Comparison of ENCODE assay signal across 10 cellular contexts in the genomic region with DNA sequence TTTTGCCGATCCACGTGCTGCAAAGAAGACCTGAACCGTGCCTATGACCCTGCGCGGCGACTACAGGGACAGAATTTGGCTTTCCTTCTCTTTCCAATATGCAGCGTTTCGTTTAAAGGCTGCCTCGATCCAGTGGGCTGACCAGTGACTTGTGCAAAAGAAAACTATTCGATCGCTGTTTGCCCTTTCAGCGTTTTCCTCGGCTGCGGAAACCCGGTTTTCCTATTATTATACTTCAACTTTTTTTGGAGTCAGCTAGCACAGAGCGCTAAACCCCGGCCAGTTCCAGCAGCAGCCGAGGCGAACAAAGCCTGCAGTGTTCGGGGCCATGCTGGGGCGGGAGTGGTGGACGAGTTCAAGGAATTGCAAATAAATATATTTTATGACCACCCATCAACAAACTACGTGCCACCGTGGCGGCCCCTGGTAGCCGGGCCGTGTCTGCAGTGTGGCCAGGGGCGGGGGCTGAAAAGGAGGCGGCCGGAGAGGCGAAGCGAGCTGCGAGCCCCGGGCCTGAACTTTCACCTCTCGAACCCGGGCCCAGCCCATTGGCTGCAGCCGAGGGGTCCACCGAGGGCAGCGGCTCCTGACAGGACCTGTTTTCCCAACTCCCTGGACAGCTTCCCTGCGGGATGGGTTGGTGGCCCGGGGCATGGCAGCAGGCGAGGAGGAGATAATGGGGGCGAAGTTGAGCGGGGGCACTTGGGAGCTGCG.
DNase-seq lines count a peak whose midpoint lies in the region; ATAC-seq and TF ChIP-seq lines count a peak whose summit lies in the region.
"Had no signal": no experiment of that assay in that cellular context is flagged by ENCODE, and none has a peak within 500 bp of the region (broad histone marks: within the 10 kb centered on the region; RNA-seq: fewer than 3 reads in every experiment).

No MANE protein-coding gene starts in this region.

- H3K79me2 ChIP-seq in neural cell (replicated peaks; ENCODE audit: insufficient read depth, low read length): no peaks in the 10 kb centered on the region

- H3K9me3 Mint-ChIP-seq in effector memory CD8-positive, alpha-beta T cell: no peaks in the 10 kb centered on the region
- no peaks in the 10 kb centered on the region for H3K9me3 Mint-ChIP-seq in natural killer cell treated with Interleukin-12 subunit alpha and Interleukin-12 subunit beta and Interleukin-15 and Interleukin-18, amount 100 ng/mL, for 72 hours
- H3K9me3 Mint-ChIP-seq: activated T-helper 1 cell treated with anti-CD3 and anti-CD28 coated beads, Interleukin-12 subunit alpha, Interleukin-12 subunit beta, Interleukin-2, Interleukin-4 antibody, amounts not matched to agents 30 ng/mL and 10 ng/mL and 1 ng/mL, durations not matched to agents 14 hours and 24 hours and 36 hours had no signal

- H3K27me3 Mint-ChIP-seq in effector memory CD8-positive, alpha-beta T cell: peaks cover 83 to 85% of the 10 kb centered on the region in 2 donors
- H3K27me3 Mint-ChIP-seq in natural killer cell treated with Interleukin-12 subunit alpha and Interleukin-12 subunit beta and Interleukin-15 and Interleukin-18, amount 100 ng/mL, for 72 hours: peaks cover 51 to 76% of the 10 kb centered on the region in 2 donors

- peaks cover 6% of the 10 kb centered on the region for H3K9me3 ChIP-seq in AG04450 (ENCODE audit: control insufficient read depth, insufficient read depth, low read length)
- H3K9me3 ChIP-seq in neural cell (ENCODE audit: low read length): no peaks in the 10 kb centered on the region
- H3K9me3 ChIP-seq in BE2C: no peaks in the 10 kb centered on the region

- H4K20me1 ChIP-seq in neural cell (ENCODE audit: insufficient read depth): no peaks in the 10 kb centered on the region

- no peak overlapping the region for H3K4me2 ChIP-seq in neural cell (ENCODE audit: low read length)

- peaks cover 6% of the 10 kb centered on the region for H3F3A ChIP-seq in neural cell (ENCODE audit: insufficient read depth, low read length, poor library complexity, severe bottlenecking)

- H3K27ac Mint-ChIP-seq in effector memory CD8-positive, alpha-beta T cell: no peak overlapping the region
- no peak overlapping the region for H3K27ac Mint-ChIP-seq in natural killer cell treated with Interleukin-12 subunit alpha and Interleukin-12 subunit beta and Interleukin-15 and Interleukin-18, amount 100 ng/mL, for 72 hours

- TF ChIP-seq CTCF in AG04450 (IDR thresholded peaks at IDR 0.05; ENCODE audit: low read depth, low read length) (no peak), foreskin fibroblast (IDR thresholded peaks at IDR 0.05; ENCODE audit: low read depth, low read length) (no peak), neural cell (IDR thresholded peaks at IDR 0.05; ENCODE audit: poor library complexity, severe bottlenecking) (no peak), BE2C (IDR thresholded peaks at IDR 0.05; ENCODE audit: low read depth, low read length) (no peak)

- no peaks in the 10 kb centered on the region for H3K36me3 ChIP-seq in neural cell (ENCODE audit: insufficient read depth, low read length)
- no peaks in the 10 kb centered on the region for H3K36me3 ChIP-seq in BE2C

- TF ChIP-seq RAD21 in neural cell (conservative IDR thresholded peaks at IDR 0.05): no peak

- no peak for TF ChIP-seq EP300 in neural cell (conservative IDR thresholded peaks at IDR 0.05; ENCODE audit: poor library complexity, severe bottlenecking)

- DNase-seq in AG04450 (ENCODE audit: low read depth, low spot score) (no peak), M059J (ENCODE audit: low read depth) (peak; percentile 20), foreskin fibroblast (peak in 1 of 2 donors; percentile 57), BE2C (no peak), NCI-H1105 (lab: John Stamatoyannopoulos, UW) (no peak)
- no peak for DNase-seq in effector memory CD8-positive, alpha-beta T cell
- no peak for DNase-seq in natural killer cell treated with Interleukin-12 subunit alpha and Interleukin-12 subunit beta and Interleukin-15 and Interleukin-18, amount 100 ng/mL, for 72 hours (ENCODE audit: low spot score)

- H3K36me3 Mint-ChIP-seq in effector memory CD8-positive, alpha-beta T cell (ENCODE audit: insufficient read depth): peaks cover 9% of the 10 kb centered on the region
- H3K36me3 Mint-ChIP-seq in natural killer cell treated with Interleukin-12 subunit alpha and Interleukin-12 subunit beta and Interleukin-15 and Interleukin-18, amount 100 ng/mL, for 72 hours: no peaks in the 10 kb centered on the region

- H3K27ac ChIP-seq in AG04450 (ENCODE audit: low read depth, low read length) (no peak overlapping the region), neural cell (ENCODE audit: low read length) (no peak overlapping the region)

- no peaks in the 10 kb centered on the region for H3K4me1 ChIP-seq in BE2C

- CTCF ChIA-PET in AG04450 (lab: Charles Lee): interaction anchor here (1.2 to 1.9 kb wide), 3 partner anchors 456 to 1769 kb away, joined by 3 to 5 read pairs (median 4); no protein-coding TSS in a partner anchor

- H3K4me3 Mint-ChIP-seq in effector memory CD8-positive, alpha-beta T cell: peak overlapping the region in 1 of 2 donors; percentile 54
- H3K4me3 Mint-ChIP-seq in natural killer cell treated with Interleukin-12 subunit alpha and Interleukin-12 subunit beta and Interleukin-15 and Interleukin-18, amount 100 ng/mL, for 72 hours: no peak overlapping the region

- H2AFZ ChIP-seq in neural cell (ENCODE audit: low read depth, low read length): no peak overlapping the region

- ATAC-seq in effector memory CD8-positive, alpha-beta T cell (replicated peaks): no peak
- no peak for ATAC-seq in natural killer cell treated with Interleukin-12 subunit alpha and Interleukin-12 subunit beta and Interleukin-15 and Interleukin-18, amount 100 ng/mL, for 72 hours
- ATAC-seq: K562 had no signal

- peak overlapping the region; percentile 56 for H3K4me3 ChIP-seq in AG04450 (ENCODE audit: low read depth, low read length)
- H3K4me3 ChIP-seq in foreskin fibroblast (ENCODE audit: low read depth in 1 of 2, low read length in 2 of 2): peak overlapping the region; percentile 4 to 55
- no peak overlapping the region for H3K4me3 ChIP-seq in neural cell (ENCODE audit: low read length)
- no peak overlapping the region for H3K4me3 ChIP-seq in BE2C (ENCODE audit: low read depth, low read length)
- H3K4me3 ChIP-seq: K562 had no signal

- no peak overlapping the region for H3K9ac ChIP-seq in neural cell (ENCODE audit: low read length)

- peaks cover 29% of the 10 kb centered on the region for H3K27me3 ChIP-seq in AG04450 (ENCODE audit: control insufficient read depth, insufficient read depth, low read length)
- peaks cover 59% of the 10 kb centered on the region for H3K27me3 ChIP-seq in neural cell (ENCODE audit: insufficient read depth, low read depth, low read length)
- peaks cover 65% of the 10 kb centered on the region for H3K27me3 ChIP-seq in BE2C

- H3K9me2 ChIP-seq in neural cell (ENCODE audit: insufficient read depth, low read length): no peaks in the 10 kb centered on the region

- POLR2A ChIA-PET in AG04450 (lab: Yijun Ruan, JAX): no interaction called here

- peaks cover 35 to 38% of the 10 kb centered on the region in 2 donors for H3K4me1 Mint-ChIP-seq in effector memory CD8-positive, alpha-beta T cell (ENCODE audit: low read depth in 2 of 2)
- peaks cover 12 to 19% of the 10 kb centered on the region in 2 donors for H3K4me1 Mint-ChIP-seq in natural killer cell treated with Interleukin-12 subunit alpha and Interleukin-12 subunit beta and Interleukin-15 and Interleukin-18, amount 100 ng/mL, for 72 hours (ENCODE audit: low read depth in 2 of 2)

TF ChIP-seq in neural cell, 6 proteins besides CTCF, POLR2A, EP300 and RAD21:
- no peak for TF ChIP-seq TAF1 (IDR thresholded peaks at IDR 0.05; ENCODE audit: low read depth)
- no peak for TF ChIP-seq SMC3 (conservative IDR thresholded peaks at IDR 0.05; ENCODE audit: poor library complexity)
- TF ChIP-seq POLR2AphosphoS5 (IDR thresholded peaks at IDR 0.05): peak; percentile 74

Comparison
In these comparisons a context has a peak if more than half of its experiments do, and no peak if none do; other contexts are left out.
1. H3K4me3 ChIP-seq: peak in AG04450 (single experiment) and foreskin fibroblast (2 of 2); none in neural cell (single experiment) and BE2C (single experiment).